Comparison of ENCODE assay signal across 8 cellular contexts in the genomic region with DNA sequence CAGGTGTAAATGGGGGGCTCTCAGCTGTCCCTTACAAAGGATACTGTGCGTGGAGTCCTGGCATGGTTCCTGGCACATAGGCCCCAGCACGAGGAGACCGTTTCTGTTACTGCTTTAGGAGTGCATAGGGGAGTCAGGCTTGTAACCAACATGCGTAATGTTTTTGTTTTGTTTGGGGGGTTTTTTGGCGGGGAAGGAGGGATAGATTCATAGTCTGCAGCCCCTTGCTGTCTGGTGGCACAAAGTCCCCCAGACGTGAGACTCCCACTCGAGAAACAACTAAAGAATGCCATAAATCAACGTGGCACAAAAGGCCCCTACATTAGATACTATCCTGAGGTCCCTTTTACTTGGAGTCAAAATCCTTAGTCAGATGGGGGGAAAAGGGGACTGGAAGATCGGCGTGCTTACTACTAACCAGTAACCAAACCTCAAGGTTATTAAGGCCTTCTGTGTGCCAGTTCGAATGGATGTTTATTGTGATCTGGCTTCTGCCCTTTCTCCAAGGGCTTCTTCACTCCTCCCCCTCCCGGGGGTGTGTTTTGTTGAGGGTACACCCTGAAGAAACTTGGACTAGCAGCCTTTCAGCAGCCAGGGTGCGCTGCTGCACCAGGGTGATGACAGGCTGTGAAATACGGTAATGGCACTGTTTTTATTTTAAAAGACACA. TPM values are rescaled to one million over a fixed set of nuclear protein-coding genes. Genes with fewer than 3 reads are reported as not detected.
DNase-seq lines count a peak whose midpoint lies in the region; ATAC-seq and TF ChIP-seq lines count a peak whose summit lies in the region.

No MANE protein-coding gene starts in this region.

- DNase-seq in DMS 273 treated with DMSO at 0.1 percent for 48 hours (lab: John Stamatoyannopoulos, UW) (peak; percentile 40), GM23338 (ENCODE audit: low spot score) (peak; percentile 89), MM.1S (peak; percentile 95), SIG-M5 (lab: John Stamatoyannopoulos, UW) (peak; percentile 67), non-pigmented ciliary epithelial cell (ENCODE audit: low read depth) (peak; percentile 65), substantia nigra (lab: John Stamatoyannopoulos, UW) (peak in 45 of 49 donors; percentile 11 to 82 (median 56))
- DNase-seq in activated gamma-delta T cell treated with anti-CD3 and anti-CD28 coated beads, Interleukin-2, amount 50 U/mL, for 16 hours (ENCODE audit: low read depth), result peak; percentile 84

- H3K4me3 ChIP-seq in GM23338 (peak overlapping the region; percentile 95), MM.1S (ENCODE audit: low read length) (peak overlapping the region; percentile 77), gastroesophageal sphincter (peak overlapping the region; percentile 84 to 91)

- H3K79me2 ChIP-seq in GM23338 (replicated peaks; ENCODE audit: insufficient read depth) (peaks cover 46% of the 10 kb centered on the region), MM.1S (ENCODE audit: low read length) (peaks cover 73% of the 10 kb centered on the region)

- ATAC-seq in GM23338, result peak; percentile 47
- peak; percentile 43 for ATAC-seq in gastroesophageal sphincter

- peaks cover 41% of the 10 kb centered on the region for H3K36me3 ChIP-seq in GM23338 (ENCODE audit: insufficient read depth)
- H3K36me3 ChIP-seq in MM.1S (replicated peaks; ENCODE audit: insufficient read depth, low read length), result no peaks in the 10 kb centered on the region; the same call in 1 of the 2 replicates
- peaks cover 0 to 46% of the 10 kb centered on the region in 2 donors for H3K36me3 ChIP-seq in gastroesophageal sphincter

- H3K9me3 ChIP-seq in MM.1S (replicated peaks; ENCODE audit: insufficient read depth, low read length) (no peaks in the 10 kb centered on the region), gastroesophageal sphincter (no peaks in the 10 kb centered on the region)

- peak overlapping the region; percentile 61 for H3K27ac ChIP-seq in GM23338 (ENCODE audit: low read depth)
- peak overlapping the region; percentile 100 for H3K27ac ChIP-seq in MM.1S (ENCODE audit: low read length)
- peak overlapping the region; percentile 92 to 95 (median 94) for H3K27ac ChIP-seq in gastroesophageal sphincter
- peak overlapping the region; percentile 75 for H3K27ac ChIP-seq in substantia nigra (ENCODE audit: low read depth, low read length, poor library complexity, severe bottlenecking)

- TF ChIP-seq POLR2A in gastroesophageal sphincter (IDR thresholded peaks at IDR 0.05), result no peak

- H3K4me3 Mint-ChIP-seq in GM23338, result peak overlapping the region; percentile 100

- no peak for TF ChIP-seq EP300 in gastroesophageal sphincter (IDR thresholded peaks at IDR 0.05)

- H4K20me1 ChIP-seq in GM23338 (replicated peaks; ENCODE audit: insufficient read depth) (peaks cover 23% of the 10 kb centered on the region), MM.1S (ENCODE audit: insufficient read depth, low read length) (peaks cover 3% of the 10 kb centered on the region; the same call in 1 of the 2 replicates)

- H3K36me3 Mint-ChIP-seq in GM23338 (ENCODE audit: low read depth), result peaks cover 53% of the 10 kb centered on the region

- peak overlapping the region; percentile 98 for H3K9ac ChIP-seq in MM.1S (ENCODE audit: low read length)

- H3K4me1 Mint-ChIP-seq in GM23338, result peaks cover 16% of the 10 kb centered on the region

- no peaks in the 10 kb centered on the region for H3K9me2 ChIP-seq in GM23338 (ENCODE audit: insufficient read depth)
- no peaks in the 10 kb centered on the region for H3K9me2 ChIP-seq in MM.1S (replicated peaks; ENCODE audit: insufficient read depth, low read length)

- H3K4me1 ChIP-seq in GM23338 (ENCODE audit: insufficient read depth), result no peaks in the 10 kb centered on the region; the same call in 1 of the 2 replicates
- H3K4me1 ChIP-seq in MM.1S (ENCODE audit: low read length), result peaks cover 48% of the 10 kb centered on the region
- peaks cover 4 to 76% (median 18%) of the 10 kb centered on the region in 3 donors for H3K4me1 ChIP-seq in gastroesophageal sphincter

- H3F3A ChIP-seq in GM23338 (replicated peaks; ENCODE audit: low read depth) (peaks cover 5% of the 10 kb centered on the region; the same call in 1 of the 2 replicates), MM.1S (ENCODE audit: insufficient read depth, low read length) (peaks cover 67% of the 10 kb centered on the region)

- no peaks in the 10 kb centered on the region for H3K27me3 ChIP-seq in GM23338 (ENCODE audit: insufficient read depth)
- H3K27me3 ChIP-seq in MM.1S (replicated peaks; ENCODE audit: insufficient read depth, low read length), result no peaks in the 10 kb centered on the region
- H3K27me3 ChIP-seq in gastroesophageal sphincter, result no peaks in the 10 kb centered on the region

- no peaks in the 10 kb centered on the region; the same call in 2 of the 3 replicates for H3K9me3 Mint-ChIP-seq in GM23338

- peak overlapping the region; percentile 89 for H3K4me2 ChIP-seq in GM23338
- peak overlapping the region; percentile 89 for H3K4me2 ChIP-seq in MM.1S (ENCODE audit: low read depth, low read length)

- WGBS in gastroesophageal sphincter (ENCODE audit: low coverage in 1 of 2), 2 donors, result 1 to 2% methylated on average over 6 to 9 of the region's 14 CpGs

- peak; percentile 84 to 92 for TF ChIP-seq CTCF in GM23338 (conservative IDR thresholded peaks at IDR 0.05; ENCODE audit: low read depth in 2 of 2)
- peak; percentile 95 for TF ChIP-seq CTCF in MM.1S (IDR thresholded peaks at IDR 0.05; ENCODE audit: low read length)
- peak; percentile 67 to 90 (median 88) for TF ChIP-seq CTCF in gastroesophageal sphincter (IDR thresholded peaks at IDR 0.05)

- peak overlapping the region; percentile 96 for H3K27ac Mint-ChIP-seq in GM23338

- H2AFZ ChIP-seq in GM23338 (0 out of 2 replicates have a peak overlapping the region, but pooled peaks have one; percentile 2), MM.1S (ENCODE audit: low read length) (no peak overlapping the region)

- H3K27me3 Mint-ChIP-seq in GM23338 (ENCODE audit: insufficient read depth, low read depth, poor library complexity), result no peaks in the 10 kb centered on the region

TF ChIP-seq in GM23338, 12 proteins besides CTCF, POLR2A, EP300 and RAD21:
- 0 out of 2 replicates have a peak, but pooled peaks have one; percentile 20 for TF ChIP-seq POLR2AphosphoS5 (IDR thresholded peaks at IDR 0.05; ENCODE audit: low read depth)
- no peak for TF ChIP-seq STAT1 (IDR thresholded peaks at IDR 0.05; ENCODE audit: unreplicated experiment)

RNA-seq across cellular contexts. Expression of gene ISCU, which starts 0.9 kb away (rescaled TPM):
- total RNA-seq in GM23338 (2014; rRNA removed; shearing (Covaris generic)), result 88.0 and 123 TPM in 2 replicates
- 110 and 129 TPM in 2 replicates for polyA plus RNA-seq in GM23338 (2016; fragmentation: Nextera tagmentation; extraction: Ambion mirVana)
- total RNA-seq in gastroesophageal sphincter, result 100 to 1,000 TPM; 220 to 299 (median 247) TPM

RNA-seq across cellular contexts. Expression of gene SART3, which starts 2.3 kb away (rescaled TPM):
- total RNA-seq in GM23338 (2014; rRNA removed; shearing (Covaris generic)), result 112 and 123 TPM in 2 replicates
- 49.7 and 49.8 TPM in 2 replicates for polyA plus RNA-seq in GM23338 (2016; fragmentation: Nextera tagmentation; extraction: Ambion mirVana)
- total RNA-seq in gastroesophageal sphincter, result 10 to 100 TPM; 28.7 to 71.8 (median 53.2) TPM

RNA-seq across cellular contexts. Expression of gene TMEM119, which starts 34.6 kb away (rescaled TPM):
- total RNA-seq in GM23338 (2014; rRNA removed; shearing (Covaris generic)), result 0.07 and 0.35 TPM in 2 replicates
- polyA plus RNA-seq in GM23338 (2016; fragmentation: Nextera tagmentation; extraction: Ambion mirVana), result 0.06 TPM in 1 of 2 replicates, not detected in the other
- total RNA-seq in gastroesophageal sphincter, result 1 to 10 TPM; 2.3 to 5.9 (median 4.5) TPM

RNA-seq across cellular contexts. Expression of gene FICD, which starts 48.2 kb away (rescaled TPM):
- 4.9 and 6.0 TPM in 2 replicates for total RNA-seq in GM23338 (2014; rRNA removed; shearing (Covaris generic))
- polyA plus RNA-seq in GM23338 (2016; fragmentation: Nextera tagmentation; extraction: Ambion mirVana), result 5.3 and 7.6 TPM in 2 replicates
- total RNA-seq in gastroesophageal sphincter, result 1 to 10 TPM; 3.3 to 8.8 (median 5.5) TPM

Comparison
In these comparisons a context has a peak if more than half of its experiments do, and no peak if none do; other contexts are left out.
1. Peak in every context shown above with its lines: DNase-seq, ATAC-seq, H3K4me3 ChIP-seq and H3K27ac ChIP-seq.
2. DNase-seq: peak in every context shown above with its lines; median percentile 95 in MM.1S; 89 in GM23338; 84 in activated gamma-delta T cell treated with anti-CD3 and anti-CD28 coated beads, Interleukin-2, amount 50 U/mL, for 16 hours; 67 in SIG-M5; 65 in non-pigmented ciliary epithelial cell; 56 in substantia nigra; 40 in DMS 273 treated with DMSO at 0.1 percent for 48 hours.